19 cellular contexts compared by ENCODE assay signal in genomic region chr6:64010010-64010409, GRCh38.
"Had no signal": no experiment of that assay in that cellular context is flagged by ENCODE, and none has a peak within 500 bp of the region (broad histone marks: within the 10 kb centered on the region; RNA-seq: fewer than 3 reads in every experiment).

No MANE protein-coding gene starts in this region.

- H3K36me3 Mint-ChIP-seq: activated naive CD4-positive, alpha-beta T cell treated with anti-CD3 and anti-CD28 coated beads, Interleukin-2, amount 10 ng/mL, durations not matched to agents 7 days and 5 days; memory B cell; stimulated activated memory B cell treated with anti-CD40 and anti-IgM and Interleukin-4, amounts not matched to agents 10 μg/mL and 1 μg/mL and 100 μg/mL, for 72 hours had no signal

- H3K27ac Mint-ChIP-seq: activated CD4-positive, alpha-beta memory T cell treated with anti-CD3 and anti-CD28 coated beads, Interleukin-2, amount 10 ng/mL, durations not matched to agents 7 days and 5 days; activated CD4-positive, alpha-beta T cell treated with anti-CD3 and anti-CD28 coated beads, Interleukin-2, amount 10 ng/mL, durations not matched to agents 24 days and 14 days; activated naive CD4-positive, alpha-beta T cell treated with anti-CD3 and anti-CD28 coated beads, Interleukin-2, amount 10 ng/mL, durations not matched to agents 7 days and 5 days; activated T-cell treated with anti-CD3 and anti-CD28 coated beads, Interleukin-2, amount 50 U/mL, for 72 hours; memory B cell; nephron; stimulated activated memory B cell treated with anti-CD40 and anti-IgM and Interleukin-4, amounts not matched to agents 10 μg/mL and 1 μg/mL and 100 μg/mL, for 72 hours; T-helper 2 cell treated with Interferon-gamma antibody and Interleukin-4, amounts not matched to agents 5 μg/mL and 100 μg/mL, for 36 hours had no signal

- H3K4me1 ChIP-seq: gastroesophageal sphincter, uterus had no signal

- DNase-seq: activated CD4-positive, alpha-beta memory T cell treated with anti-CD3 and anti-CD28 coated beads, Interleukin-2, amount 10 ng/mL, durations not matched to agents 7 days and 5 days; activated CD4-positive, alpha-beta T cell treated with anti-CD3 and anti-CD28 coated beads, Interleukin-2, amount 10 ng/mL, durations not matched to agents 24 days and 14 days; activated effector memory CD4-positive, alpha-beta T cell treated with Interleukin-2 at 50 U/mL for 16 hours; activated naive CD4-positive, alpha-beta T cell treated with anti-CD3 and anti-CD28 coated beads, Interleukin-2, amount 10 ng/mL, durations not matched to agents 7 days and 5 days; activated T-cell treated with anti-CD3 and anti-CD28 coated beads, Interleukin-2, amount 50 U/mL, for 72 hours; amygdala; occipital lobe; small intestine; stimulated activated CD4-positive, alpha-beta T cell treated with anti-CD3 and anti-CD28 coated beads, Interleukin-15, amount 100 ng/mL, for 24 hours; uterus had no signal

- H3K4me1 Mint-ChIP-seq: activated CD4-positive, alpha-beta memory T cell treated with anti-CD3 and anti-CD28 coated beads, Interleukin-2, amount 10 ng/mL, durations not matched to agents 7 days and 5 days; activated CD4-positive, alpha-beta T cell treated with anti-CD3 and anti-CD28 coated beads, Interleukin-2, amount 10 ng/mL, durations not matched to agents 24 days and 14 days; activated naive CD4-positive, alpha-beta T cell treated with anti-CD3 and anti-CD28 coated beads, Interleukin-2, amount 10 ng/mL, durations not matched to agents 7 days and 5 days; memory B cell; stimulated activated memory B cell treated with anti-CD40 and anti-IgM and Interleukin-4, amounts not matched to agents 10 μg/mL and 1 μg/mL and 100 μg/mL, for 72 hours had no signal

- H3K9me3 ChIP-seq: gastroesophageal sphincter, uterus had no signal

- H3K36me3 ChIP-seq: gastroesophageal sphincter, uterus had no signal

- H3K27me3 ChIP-seq: uterus had no signal

- H3K4me3 Mint-ChIP-seq: activated CD4-positive, alpha-beta memory T cell treated with anti-CD3 and anti-CD28 coated beads, Interleukin-2, amount 10 ng/mL, durations not matched to agents 7 days and 5 days; activated CD4-positive, alpha-beta T cell treated with anti-CD3 and anti-CD28 coated beads, Interleukin-2, amount 10 ng/mL, durations not matched to agents 24 days and 14 days; activated naive CD4-positive, alpha-beta T cell treated with anti-CD3 and anti-CD28 coated beads, Interleukin-2, amount 10 ng/mL, durations not matched to agents 7 days and 5 days; activated T-cell treated with anti-CD3 and anti-CD28 coated beads, Interleukin-2, amount 50 U/mL, for 72 hours; memory B cell; nephron; stimulated activated memory B cell treated with anti-CD40 and anti-IgM and Interleukin-4, amounts not matched to agents 10 μg/mL and 1 μg/mL and 100 μg/mL, for 72 hours; T-helper 2 cell treated with Interferon-gamma antibody and Interleukin-4, amounts not matched to agents 5 μg/mL and 100 μg/mL, for 36 hours had no signal

- H3K9me3 Mint-ChIP-seq: activated CD4-positive, alpha-beta T cell treated with anti-CD3 and anti-CD28 coated beads, Interleukin-2, amount 10 ng/mL, durations not matched to agents 24 days and 14 days; activated naive CD4-positive, alpha-beta T cell treated with anti-CD3 and anti-CD28 coated beads, Interleukin-2, amount 10 ng/mL, durations not matched to agents 7 days and 5 days had no signal

- H3K27me3 Mint-ChIP-seq: activated CD4-positive, alpha-beta memory T cell treated with anti-CD3 and anti-CD28 coated beads, Interleukin-2, amount 10 ng/mL, durations not matched to agents 7 days and 5 days; activated CD4-positive, alpha-beta T cell treated with anti-CD3 and anti-CD28 coated beads, Interleukin-2, amount 10 ng/mL, durations not matched to agents 24 days and 14 days; activated naive CD4-positive, alpha-beta T cell treated with anti-CD3 and anti-CD28 coated beads, Interleukin-2, amount 10 ng/mL, durations not matched to agents 7 days and 5 days; memory B cell; stimulated activated memory B cell treated with anti-CD40 and anti-IgM and Interleukin-4, amounts not matched to agents 10 μg/mL and 1 μg/mL and 100 μg/mL, for 72 hours had no signal

- H3K4me3 ChIP-seq: gastroesophageal sphincter, uterus had no signal

- ATAC-seq: activated CD4-positive, CD25-positive, alpha-beta regulatory T cell treated with anti-CD3 and anti-CD28 coated beads, Interleukin-2, amount 50 U/mL, for 24 hours; activated T-cell treated with anti-CD3 and anti-CD28 coated beads, Interleukin-2, amount 50 U/mL, for 72 hours; gastroesophageal sphincter; sciatic nerve; stimulated activated memory B cell treated with anti-CD40 and anti-IgM and Interleukin-4, amounts not matched to agents 10 μg/mL and 1 μg/mL and 100 μg/mL, for 72 hours had no signal

- H3K27ac ChIP-seq: epithelial cell of prostate, gastroesophageal sphincter, uterus, VCaP had no signal
